8 cellular contexts compared by ENCODE assay signal in the genomic region with DNA sequence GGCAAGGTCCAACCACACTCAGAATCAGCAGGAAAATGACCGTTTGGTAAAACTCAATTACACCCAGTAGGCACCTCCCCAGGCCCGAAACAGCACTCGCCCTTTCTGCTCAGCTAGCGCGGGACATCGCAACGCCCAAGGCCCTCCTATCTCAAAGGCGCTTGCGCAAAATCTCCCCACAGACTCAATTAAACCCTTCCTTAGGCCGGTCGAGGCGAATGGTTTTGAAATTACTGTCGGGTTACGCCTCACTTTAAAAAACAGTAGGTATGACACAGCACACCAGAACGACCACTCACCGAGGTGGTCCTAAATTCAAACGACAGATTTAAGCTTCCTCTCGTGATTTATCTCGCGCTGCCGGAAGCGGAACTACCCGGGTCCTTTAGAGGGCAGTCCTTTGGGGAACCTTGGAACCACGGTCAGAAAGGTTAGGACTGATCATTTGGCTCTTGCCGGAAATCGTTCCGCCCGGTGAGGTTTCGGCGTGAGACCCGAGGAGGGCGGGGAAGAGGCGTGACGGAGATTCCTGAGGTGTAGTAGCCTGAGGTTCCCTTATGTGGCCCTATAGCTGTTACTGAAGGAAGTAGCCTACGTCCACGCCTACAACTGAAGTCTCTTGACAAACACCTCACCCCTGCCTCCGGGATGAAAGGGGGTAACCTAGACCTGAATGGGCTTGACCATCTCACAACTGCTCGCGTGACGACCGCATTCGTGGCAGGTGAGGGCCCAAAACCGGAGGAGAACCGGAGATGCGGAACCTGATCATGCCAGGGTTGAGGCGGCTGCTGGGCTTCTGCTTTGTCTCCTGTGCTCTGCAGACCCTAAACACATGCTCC.
DNase-seq lines count a peak whose midpoint lies in the region; ATAC-seq and TF ChIP-seq lines count a peak whose summit lies in the region.

A gene with protein sequence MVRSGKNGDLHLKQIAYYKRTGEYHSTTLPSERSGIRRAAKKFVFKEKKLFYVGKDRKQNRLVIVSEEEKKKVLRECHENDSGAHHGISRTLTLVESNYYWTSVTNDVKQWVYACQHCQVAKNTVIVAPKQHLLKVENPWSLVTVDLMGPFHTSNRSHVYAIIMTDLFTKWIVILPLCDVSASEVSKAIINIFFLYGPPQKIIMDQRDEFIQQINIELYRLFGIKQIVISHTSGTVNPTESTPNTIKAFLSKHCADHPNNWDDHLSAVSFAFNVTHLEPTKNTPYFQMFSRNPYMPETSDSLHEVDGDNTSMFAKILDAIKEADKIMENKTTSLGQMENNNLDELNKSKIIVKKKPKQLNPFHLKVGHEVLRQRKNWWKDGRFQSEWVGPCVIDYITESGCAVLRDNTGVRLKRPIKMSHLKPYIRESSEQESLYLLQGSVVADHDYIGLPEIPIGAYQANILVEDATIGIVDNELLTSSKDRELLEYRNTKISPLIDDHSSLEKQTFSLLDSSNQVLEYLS (minus strand): TSS at position 374 of the 842 bp plus-strand sequence. CDS start 11,431 bp downstream, outside the sequence.
A gene (plus strand): TSS at position 537 of the 842 bp plus-strand sequence. CDS start 9,289 bp downstream, outside the sequence.

- H3K4me3 ChIP-seq in AG10803 (ENCODE audit: low read length), result peak within 1 kb of the TSS; percentile 95

- DNase-seq in AG10803 (ENCODE audit: low read depth), result peak; percentile 97
- DNase-seq in NCI-H446 treated with DMSO at 0.1 percent for 48 hours (lab: John Stamatoyannopoulos, UW), result peak; percentile 96
- DNase-seq in cerebellar nuclear complex (lab: John Stamatoyannopoulos, UW), result peak; percentile 69 to 97
- peak; percentile 99 for DNase-seq in islet precursor cell
- peak; percentile 94 to 98 (median 95) for DNase-seq in stimulated activated CD4-positive, alpha-beta T cell treated with anti-CD3 and anti-CD28 coated beads, Interleukin-12 subunit alpha, Interleukin-12 subunit beta, amount 100 ng/mL, for 48 hours (ENCODE audit: low read depth in 2 of 3, low spot score in 1 of 3)

- ATAC-seq in GM19035 (IDR thresholded peaks at IDR 0.05; ENCODE audit: unreplicated experiment) (peak; percentile 91), HG03354 (IDR thresholded peaks at IDR 0.05; ENCODE audit: poor library complexity, severe bottlenecking, unreplicated experiment) (peak; percentile 89)
- ATAC-seq in activated CD4-positive, CD25-positive, alpha-beta regulatory T cell treated with anti-CD3 and anti-CD28 coated beads, Interleukin-2, amount 50 U/mL, for 24 hours, result peak; percentile 93

- TF ChIP-seq CTCF in AG10803 (conservative IDR thresholded peaks at IDR 0.05; ENCODE audit: low read length), result no peak

Comparison
In these comparisons a context has a peak if more than half of its experiments do, and no peak if none do; other contexts are left out.
1. Peak in every context shown above with its lines: DNase-seq, ATAC-seq and H3K4me3 ChIP-seq.